ENCODE assay signal across 8 cellular contexts in the genomic region with DNA sequence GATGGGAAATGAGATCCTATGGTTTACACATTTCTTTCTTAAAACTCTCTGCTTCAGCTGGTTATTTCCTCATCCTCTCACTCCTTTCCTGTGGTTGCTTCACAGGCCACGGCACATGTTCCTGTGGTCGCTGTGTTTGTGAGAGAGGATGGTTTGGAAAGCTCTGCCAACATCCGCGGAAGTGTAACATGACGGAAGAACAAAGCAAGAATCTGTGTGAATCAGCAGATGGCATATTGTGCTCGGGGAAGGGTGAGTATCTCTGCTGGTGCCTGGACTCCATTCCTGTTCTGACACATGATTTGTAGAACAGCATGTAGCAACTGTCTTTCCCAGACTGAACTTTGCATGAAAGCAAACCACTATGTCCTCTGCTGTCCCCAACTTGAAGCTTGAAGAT.
A peak's percentile ranks its signal among the peaks of the same experiment; 100 is the strongest.
DNase-seq lines count a peak whose midpoint lies in the region; ATAC-seq and TF ChIP-seq lines count a peak whose summit lies in the region.

No MANE protein-coding gene starts in this region.

- CTCF ChIA-PET in activated CD4-positive, alpha-beta memory T cell treated with anti-CD3 and anti-CD28 coated beads for 36 hours (lab: Charles Lee): no interaction called here

- H3K27me3 Mint-ChIP-seq in activated CD4-positive, alpha-beta memory T cell treated with anti-CD3 and anti-CD28 coated beads for 36 hours: peaks cover 15% of the 10 kb centered on the region

- POLR2A ChIA-PET in activated CD4-positive, alpha-beta memory T cell treated with anti-CD3 and anti-CD28 coated beads for 36 hours (lab: Charles Lee): no interaction called here

- TF ChIP-seq CTCF in kidney epithelial cell (IDR thresholded peaks at IDR 0.05; ENCODE audit: insufficient read depth, low read length, poor library complexity, severe bottlenecking): no peak

- H3K27me3 ChIP-seq in kidney epithelial cell (ENCODE audit: control insufficient read depth, insufficient read depth, low read length): no peaks in the 10 kb centered on the region

- no peaks in the 10 kb centered on the region for H3K36me3 ChIP-seq in kidney epithelial cell (ENCODE audit: control insufficient read depth, insufficient read depth, low read length)

- peak; percentile 60 for ATAC-seq in HG03139 (IDR thresholded peaks at IDR 0.05; ENCODE audit: unreplicated experiment)

- peaks cover 7% of the 10 kb centered on the region for H3K4me1 Mint-ChIP-seq in activated CD4-positive, alpha-beta memory T cell treated with anti-CD3 and anti-CD28 coated beads for 36 hours (ENCODE audit: low read depth)

- no peaks in the 10 kb centered on the region for H3K36me3 Mint-ChIP-seq in activated CD4-positive, alpha-beta memory T cell treated with anti-CD3 and anti-CD28 coated beads for 36 hours

- no peak overlapping the region for H3K4me3 ChIP-seq in kidney epithelial cell (ENCODE audit: low read depth, low read length)

- intact Hi-C loops in activated CD4-positive, alpha-beta memory T cell treated with anti-CD3 and anti-CD28 coated beads for 36 hours (cut with micrococcal nuclease): no loop called here
- intact Hi-C loops in head of caudate nucleus (cut with DNase I): no loop called here

- no peaks in the 10 kb centered on the region for H3K9me3 Mint-ChIP-seq in activated CD4-positive, alpha-beta memory T cell treated with anti-CD3 and anti-CD28 coated beads for 36 hours

- DNase-seq in AML-193 (lab: John Stamatoyannopoulos, UW): peak; percentile 99 to 100
- peak; percentile 48 for DNase-seq in activated CD4-positive, alpha-beta memory T cell treated with anti-CD3 and anti-CD28 coated beads for 36 hours
- DNase-seq in kidney epithelial cell (ENCODE audit: low read depth): peak; percentile 69
- DNase-seq in COR-L47 (lab: John Stamatoyannopoulos, UW): no peak
- DNase-seq in NOMO-1 treated with DMSO at 0.1 percent for 48 hours (lab: John Stamatoyannopoulos, UW; ENCODE audit: unreplicated experiment): no peak
- DNase-seq in activated CD8-positive, alpha-beta memory T cell treated with anti-CD3 and anti-CD28 coated beads, Interleukin-2, amount 50 U/mL, for 48 hours: no peak
- no peak for DNase-seq in head of caudate nucleus

- no peak overlapping the region for H3K4me3 Mint-ChIP-seq in activated CD4-positive, alpha-beta memory T cell treated with anti-CD3 and anti-CD28 coated beads for 36 hours

- no peak overlapping the region for H3K27ac Mint-ChIP-seq in activated CD4-positive, alpha-beta memory T cell treated with anti-CD3 and anti-CD28 coated beads for 36 hours

Comparison
In these comparisons a context has a peak if more than half of its experiments do, and no peak if none do; other contexts are left out.
1. DNase-seq: peak in AML-193 (2 of 2), activated CD4-positive, alpha-beta memory T cell treated with anti-CD3 and anti-CD28 coated beads for 36 hours (single experiment) and kidney epithelial cell (single experiment); none in COR-L47 (single experiment), NOMO-1 treated with DMSO at 0.1 percent for 48 hours (single experiment), activated CD8-positive, alpha-beta memory T cell treated with anti-CD3 and anti-CD28 coated beads, Interleukin-2, amount 50 U/mL, for 48 hours (single experiment) and head of caudate nucleus (0 of 42).